Comparison of ENCODE assay signal across 8 cellular contexts in the genomic region with DNA sequence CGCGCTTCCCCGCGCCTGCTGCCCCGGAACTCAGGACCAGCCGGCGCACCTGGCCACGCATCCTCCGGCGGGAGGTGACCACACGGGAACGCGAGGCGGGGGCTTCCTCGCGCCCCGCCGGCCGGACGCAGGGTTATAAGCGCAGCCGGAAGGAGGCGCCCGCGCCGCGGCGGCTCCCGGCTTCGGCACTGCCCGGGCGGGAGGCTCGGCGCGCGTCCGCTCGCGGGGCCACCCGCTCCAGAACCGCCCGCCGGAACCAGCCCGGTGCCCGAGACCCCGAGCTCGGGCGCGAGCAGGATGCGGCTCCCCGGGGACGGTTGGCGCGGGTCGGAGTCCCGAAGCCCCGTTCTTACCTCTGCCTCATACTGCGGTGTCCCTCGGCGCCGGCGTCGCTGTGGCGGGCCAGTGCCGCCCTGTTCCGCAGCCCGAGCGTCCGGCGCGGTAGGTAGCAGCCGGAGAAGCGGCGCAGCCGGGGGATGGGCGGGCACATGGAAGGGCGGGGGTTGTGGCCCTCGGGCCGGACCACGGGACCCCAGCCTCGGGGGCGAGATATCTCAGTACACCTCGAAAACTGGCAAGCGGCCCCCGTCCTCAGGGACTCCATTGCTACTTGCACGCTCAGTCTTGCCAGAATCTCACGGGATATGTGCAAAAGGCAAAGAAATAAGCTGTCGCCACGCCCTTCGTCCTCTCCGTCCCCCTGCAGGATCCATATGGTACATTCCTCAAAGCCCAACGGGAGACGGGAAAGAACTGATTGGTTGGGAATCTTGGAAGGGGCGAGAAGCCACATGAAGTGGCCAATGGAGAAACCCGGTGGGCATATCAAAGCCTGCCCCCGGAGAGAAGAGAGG. TPM values are rescaled to one million over a fixed set of nuclear protein-coding genes. Genes with fewer than 3 reads are reported as not detected.
DNase-seq lines count a peak whose midpoint lies in the region; ATAC-seq lines count a peak whose summit lies in the region.

No MANE protein-coding gene starts in this region.

- ATAC-seq in HG03565 (IDR thresholded peaks at IDR 0.05; ENCODE audit: unreplicated experiment) (peak; percentile 34), GM21723 (IDR thresholded peaks at IDR 0.05; ENCODE audit: unreplicated experiment) (no peak)

- H3K4me1 Mint-ChIP-seq in activated CD4-positive, alpha-beta T cell treated with anti-CD3 and anti-CD28 coated beads, Interleukin-2, amount 10 ng/mL, durations not matched to agents 7 days and 5 days: peaks cover 48% of the 10 kb centered on the region

- peaks cover 15% of the 10 kb centered on the region for H3K27me3 Mint-ChIP-seq in activated CD4-positive, alpha-beta T cell treated with anti-CD3 and anti-CD28 coated beads, Interleukin-2, amount 10 ng/mL, durations not matched to agents 7 days and 5 days

- H3K27ac Mint-ChIP-seq in activated CD4-positive, alpha-beta T cell treated with anti-CD3 and anti-CD28 coated beads, Interleukin-2, amount 10 ng/mL, durations not matched to agents 7 days and 5 days: peak overlapping the region; percentile 92

- peak overlapping the region; percentile 80 for H3K4me3 Mint-ChIP-seq in activated CD4-positive, alpha-beta T cell treated with anti-CD3 and anti-CD28 coated beads, Interleukin-2, amount 10 ng/mL, durations not matched to agents 7 days and 5 days

- H3K36me3 Mint-ChIP-seq in activated CD4-positive, alpha-beta T cell treated with anti-CD3 and anti-CD28 coated beads, Interleukin-2, amount 10 ng/mL, durations not matched to agents 7 days and 5 days (ENCODE audit: low read depth): no peaks in the 10 kb centered on the region

- H3K9me3 Mint-ChIP-seq in activated CD4-positive, alpha-beta T cell treated with anti-CD3 and anti-CD28 coated beads, Interleukin-2, amount 10 ng/mL, durations not matched to agents 7 days and 5 days: no peaks in the 10 kb centered on the region

- POLR2A ChIA-PET in activated CD4-positive, alpha-beta T cell treated with anti-CD3 and anti-CD28 coated beads, Interleukin-2, amount 10 ng/mL, durations not matched to agents 7 days and 5 days (lab: Charles Lee): no interaction called here

- CTCF ChIA-PET in activated CD4-positive, alpha-beta T cell treated with anti-CD3 and anti-CD28 coated beads, Interleukin-2, amount 10 ng/mL, durations not matched to agents 7 days and 5 days (lab: Charles Lee): interaction anchor here (0.8 kb wide), 1 partner anchor 116 kb away, joined by 4 read pairs; no protein-coding TSS in a partner anchor

- peak; percentile 95 for DNase-seq in DMS153 (lab: John Stamatoyannopoulos, UW)
- peak; percentile 88 for DNase-seq in NCI-H526 treated with DMSO at 0.1 percent for 48 hours (lab: John Stamatoyannopoulos, UW)
- DNase-seq in activated CD4-positive, alpha-beta T cell treated with anti-CD3 and anti-CD28 coated beads, Interleukin-2, amount 10 ng/mL, durations not matched to agents 7 days and 5 days: peak; percentile 65
- peak; percentile 37 for DNase-seq in cortex of kidney (lab: John Stamatoyannopoulos, UW)
- DNase-seq in kidney glomerular epithelial cell (lab: John Stamatoyannopoulos, UW): peak; percentile 96
- peak; percentile 63 to 75 (median 71) for DNase-seq in stimulated activated CD4-positive, alpha-beta T cell treated with anti-CD3 and anti-CD28 coated beads, Interleukin-12 subunit alpha, Interleukin-12 subunit beta, amount 100 ng/mL, for 48 hours (ENCODE audit: low read depth in 2 of 3, low spot score in 1 of 3)

RNA-seq across cellular contexts. Expression of a gene that starts 23.1 kb away (rescaled TPM):
- total RNA-seq in activated CD4-positive, alpha-beta T cell treated with anti-CD3 and anti-CD28 coated beads, Interleukin-2, amount 10 ng/mL, durations not matched to agents 7 days and 5 days: 10 to 100 TPM; 19.1 to 21.4 TPM

Comparison
In these comparisons a context has a peak if more than half of its experiments do, and no peak if none do; other contexts are left out.
1. DNase-seq: peak in every context shown above with its lines; median percentile 96 in kidney glomerular epithelial cell; 95 in DMS153; 88 in NCI-H526 treated with DMSO at 0.1 percent for 48 hours; 71 in stimulated activated CD4-positive, alpha-beta T cell treated with anti-CD3 and anti-CD28 coated beads, Interleukin-12 subunit alpha, Interleukin-12 subunit beta, amount 100 ng/mL, for 48 hours; 65 in activated CD4-positive, alpha-beta T cell treated with anti-CD3 and anti-CD28 coated beads, Interleukin-2, amount 10 ng/mL, durations not matched to agents 7 days and 5 days; 37 in cortex of kidney.